In the genomic region with DNA sequence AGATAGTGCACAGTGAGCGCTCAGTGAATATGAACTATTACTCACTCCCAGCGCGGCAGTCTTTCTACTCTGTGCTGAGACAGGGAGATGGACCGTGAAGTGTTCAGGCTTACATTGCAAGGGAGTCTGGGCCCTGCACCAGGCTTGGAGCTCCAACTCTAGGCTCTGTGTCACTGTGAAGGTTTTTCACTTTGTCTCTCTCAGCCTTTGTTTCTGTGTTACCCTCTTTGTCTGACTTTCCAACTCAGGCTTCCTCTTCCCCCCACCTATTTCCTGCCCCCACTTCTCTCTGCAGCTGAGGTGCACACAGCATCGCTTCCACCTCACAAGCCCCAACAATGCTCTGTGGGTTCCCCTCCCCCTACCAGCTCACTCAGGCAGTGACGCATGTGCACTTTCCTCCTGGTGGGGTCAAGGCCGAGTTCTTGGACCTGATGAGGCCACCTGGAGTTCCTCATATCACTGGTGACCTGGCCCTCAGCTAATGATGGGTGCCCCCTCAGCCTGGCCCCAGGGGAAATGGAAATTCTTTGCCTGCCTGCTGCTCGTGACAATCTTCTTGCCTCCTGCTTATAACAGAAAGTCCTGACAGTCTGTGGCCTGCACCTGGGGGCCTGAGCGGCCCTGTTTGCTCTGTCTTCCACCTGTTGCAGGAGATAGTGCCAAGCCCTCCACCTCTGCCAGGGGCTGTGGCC, we compare ENCODE assay signal across 8 cellular contexts. TPM values are rescaled to one million over a fixed set of nuclear protein-coding genes. Genes with fewer than 3 reads are reported as not detected.
DNase-seq lines count a peak whose midpoint lies in the region; ATAC-seq and TF ChIP-seq lines count a peak whose summit lies in the region.

No MANE protein-coding gene starts in this region.

- H3K4me2 ChIP-seq in BLaER1 treated with 17β-estradiol and CSF1 and Interleukin-3, amounts not matched to agents 10 nM and 100 nM: peak overlapping the region; percentile 80 to 98 (median 94)

- H4K20me1 ChIP-seq in BLaER1 treated with 17β-estradiol and CSF1 and Interleukin-3, amounts not matched to agents 10 nM and 100 nM: peaks cover 0 to 16% (median 0%) of the 10 kb centered on the region in 11 experiments; a peak in 1 of 22 replicates

- peak overlapping the region in 8 of 11 experiments; percentile 40 to 80 (median 65); a peak in 16 of 22 replicates for H3K9ac ChIP-seq in BLaER1 treated with 17β-estradiol and CSF1 and Interleukin-3, amounts not matched to agents 10 nM and 100 nM

- H3K27ac Mint-ChIP-seq in activated CD8-positive, alpha-beta memory T cell treated with anti-CD3 and anti-CD28 coated beads, Interleukin-2, amount 10 ng/mL, durations not matched to agents 7 days and 5 days: peak overlapping the region; percentile 94

- H3K4me1 ChIP-seq in BLaER1 treated with 17β-estradiol and CSF1 and Interleukin-3, amounts not matched to agents 10 nM and 100 nM: peaks cover 75 to 98% (median 96%) of the 10 kb centered on the region in 10 experiments
- peaks cover 0 to 73% (median 63%) of the 10 kb centered on the region in 12 donors for H3K4me1 ChIP-seq in heart left ventricle

- H3K36me3 ChIP-seq in BLaER1 treated with 17β-estradiol and CSF1 and Interleukin-3, amounts not matched to agents 10 nM and 100 nM: no peaks in the 10 kb centered on the region
- no peaks in the 10 kb centered on the region for H3K36me3 ChIP-seq in heart left ventricle

- CTCF ChIA-PET in activated CD8-positive, alpha-beta memory T cell treated with anti-CD3 and anti-CD28 coated beads, Interleukin-2, amount 10 ng/mL, durations not matched to agents 7 days and 5 days (lab: Charles Lee): interaction anchor here (0.9 to 11.3 kb wide), 15 partner anchors 10 to 246 kb away, joined by 3 to 99 read pairs (median 14); partner anchors contain the start of genes CCDC28B, HDAC1 and MARCKSL1

- no peak for TF ChIP-seq CTCF in heart left ventricle (IDR thresholded peaks at IDR 0.05)

- no peak for TF ChIP-seq POLR2A in heart left ventricle (IDR thresholded peaks at IDR 0.05)

- H3K9me3 ChIP-seq in BLaER1 treated with 17β-estradiol and CSF1 and Interleukin-3, amounts not matched to agents 10 nM and 100 nM (replicated peaks in 1 of 11): no peaks in the 10 kb centered on the region
- no peaks in the 10 kb centered on the region for H3K9me3 ChIP-seq in heart left ventricle

- intact Hi-C loops in heart left ventricle (cut with DNase I): loop anchor here in 3 of 10 donors (2.0 to 10.0 kb wide), 3 partner anchors 41 to 65 kb away; partner anchors contain the start of gene HDAC1 (in 1 of the 3)

- 56 to 69% (median 60%) methylated on average over 9 of the region's 9 CpGs for WGBS in heart left ventricle, 4 donors

- ATAC-seq in GM21367 (IDR thresholded peaks at IDR 0.05; ENCODE audit: unreplicated experiment): peak; percentile 34
- ATAC-seq in activated CD8-positive, alpha-beta memory T cell treated with anti-CD3 and anti-CD28 coated beads, Interleukin-2, amount 10 ng/mL, durations not matched to agents 7 days and 5 days: peak; percentile 67
- peak; percentile 34 to 83 (median 69) for ATAC-seq in heart left ventricle

- H3K9me3 Mint-ChIP-seq in activated CD8-positive, alpha-beta memory T cell treated with anti-CD3 and anti-CD28 coated beads, Interleukin-2, amount 10 ng/mL, durations not matched to agents 7 days and 5 days (ENCODE audit: low read depth): no peaks in the 10 kb centered on the region

- H3K27me3 Mint-ChIP-seq in activated CD8-positive, alpha-beta memory T cell treated with anti-CD3 and anti-CD28 coated beads, Interleukin-2, amount 10 ng/mL, durations not matched to agents 7 days and 5 days: no peaks in the 10 kb centered on the region

- DNase-seq in KBM-7 (peak; percentile 74), heart left ventricle (peak; percentile 64 to 84 (median 78)), SIG-M5 treated with dmso at 0.1 percent for 504 hours (lab: John Stamatoyannopoulos, UW; ENCODE audit: unreplicated experiment) (no peak), NCI-H510A (lab: John Stamatoyannopoulos, UW) (no peak)
- peak; percentile 94 for DNase-seq in activated CD8-positive, alpha-beta memory T cell treated with anti-CD3 and anti-CD28 coated beads, Interleukin-2, amount 10 ng/mL, durations not matched to agents 7 days and 5 days
- peak; percentile 76 to 79 for DNase-seq in stimulated activated CD4-positive, alpha-beta T cell treated with anti-CD3 and anti-CD28 coated beads, Interleukin-2, amount 100 ng/mL, for 24 hours

- peak overlapping the region in 8 of 11 experiments; percentile 58 to 89 (median 79); a peak in 16 of 22 replicates for H3K27ac ChIP-seq in BLaER1 treated with 17β-estradiol and CSF1 and Interleukin-3, amounts not matched to agents 10 nM and 100 nM
- H3K27ac ChIP-seq in heart left ventricle: peak overlapping the region; percentile 49 to 95 (median 86)

- in situ Hi-C loops in KBM-7 (cut with MboI; ENCODE audit: low pct_unique_long_range_greater_than_20kb, low sequenced_read_pairs): no loop called here

- peak overlapping the region in 5 of 10 experiments; percentile 14 to 44 (median 25); a peak in 4 of 20 replicates for H3K4me3 ChIP-seq in BLaER1 treated with 17β-estradiol and CSF1 and Interleukin-3, amounts not matched to agents 10 nM and 100 nM
- H3K4me3 ChIP-seq in heart left ventricle: peak overlapping the region in 2 of 12 donors; percentile 14 to 58

- H3K36me3 Mint-ChIP-seq in activated CD8-positive, alpha-beta memory T cell treated with anti-CD3 and anti-CD28 coated beads, Interleukin-2, amount 10 ng/mL, durations not matched to agents 7 days and 5 days: peaks cover 32% of the 10 kb centered on the region

- peaks cover 54% of the 10 kb centered on the region for H3K4me1 Mint-ChIP-seq in activated CD8-positive, alpha-beta memory T cell treated with anti-CD3 and anti-CD28 coated beads, Interleukin-2, amount 10 ng/mL, durations not matched to agents 7 days and 5 days

- peak overlapping the region; percentile 97 for H3K4me3 Mint-ChIP-seq in activated CD8-positive, alpha-beta memory T cell treated with anti-CD3 and anti-CD28 coated beads, Interleukin-2, amount 10 ng/mL, durations not matched to agents 7 days and 5 days

- peaks cover 0 to 6% (median 0%) of the 10 kb centered on the region in 11 experiments; a peak in 1 of 22 replicates for H3K27me3 ChIP-seq in BLaER1 treated with 17β-estradiol and CSF1 and Interleukin-3, amounts not matched to agents 10 nM and 100 nM
- no peaks in the 10 kb centered on the region for H3K27me3 ChIP-seq in heart left ventricle

RNA-seq across cellular contexts. Expression of gene LCK, which starts 1.1 kb away (rescaled TPM):
- total RNA-seq in activated CD8-positive, alpha-beta memory T cell treated with anti-CD3 and anti-CD28 coated beads, Interleukin-2, amount 10 ng/mL, durations not matched to agents 7 days and 5 days: 100 to 1,000 TPM; 441 to 481 TPM
- total RNA-seq in heart left ventricle: 1 to 10 TPM in 2 of 9 donors, under 1 TPM in 4, not detected in 3; 0.37 to 7.6 (median 0.72) TPM
- under 1 TPM; 0.34 to 0.40 TPM for polyA plus RNA-seq in heart left ventricle

RNA-seq across cellular contexts. Expression of gene FAM167B, which starts 3.0 kb away (rescaled TPM):
- 1 to 10 TPM in 1 of 2 experiments, under 1 TPM in 1; 0.80 to 1.2 TPM for total RNA-seq in activated CD8-positive, alpha-beta memory T cell treated with anti-CD3 and anti-CD28 coated beads, Interleukin-2, amount 10 ng/mL, durations not matched to agents 7 days and 5 days
- total RNA-seq in heart left ventricle: 10 to 100 TPM in 1 of 9 donors, 1 to 10 TPM in 8; 2.0 to 13.7 (median 3.8) TPM
- polyA plus RNA-seq in heart left ventricle: 10 to 100 TPM in 1 of 2 donors, 1 to 10 TPM in 1; 7.7 to 14.1 TPM

RNA-seq across cellular contexts. Expression of gene EIF3I, which starts 27.8 kb away (rescaled TPM):
- total RNA-seq in activated CD8-positive, alpha-beta memory T cell treated with anti-CD3 and anti-CD28 coated beads, Interleukin-2, amount 10 ng/mL, durations not matched to agents 7 days and 5 days: 100 to 1,000 TPM; 162 to 227 TPM
- total RNA-seq in heart left ventricle: 100 to 1,000 TPM in 7 of 9 donors, 10 to 100 TPM in 2; 94.8 to 191 (median 119) TPM
- 100 to 1,000 TPM; 140 to 388 TPM for polyA plus RNA-seq in heart left ventricle

RNA-seq across cellular contexts. Expression of gene TMEM234, which starts 27.8 kb away (rescaled TPM):
- 10 to 100 TPM; 11.7 to 12.3 TPM for total RNA-seq in activated CD8-positive, alpha-beta memory T cell treated with anti-CD3 and anti-CD28 coated beads, Interleukin-2, amount 10 ng/mL, durations not matched to agents 7 days and 5 days
- total RNA-seq in heart left ventricle: 10 to 100 TPM in 6 of 9 donors, 1 to 10 TPM in 3; 8.8 to 19.8 (median 10.8) TPM
- polyA plus RNA-seq in heart left ventricle: 10 to 100 TPM in 1 of 2 donors, 1 to 10 TPM in 1; 7.7 to 19.4 TPM

RNA-seq across cellular contexts. Expression of gene DCDC2B, which starts 41.1 kb away (rescaled TPM):
- total RNA-seq in activated CD8-positive, alpha-beta memory T cell treated with anti-CD3 and anti-CD28 coated beads, Interleukin-2, amount 10 ng/mL, durations not matched to agents 7 days and 5 days: under 1 TPM in 1 of 2 experiments, not detected in 1; 0.16 TPM
- not detected for total RNA-seq in heart left ventricle
- not detected for polyA plus RNA-seq in heart left ventricle

Comparison
In these comparisons a context has a peak if more than half of its experiments do, and no peak if none do; other contexts are left out.
1. DNase-seq: peak in KBM-7 (single experiment), activated CD8-positive, alpha-beta memory T cell treated with anti-CD3 and anti-CD28 coated beads, Interleukin-2, amount 10 ng/mL, durations not matched to agents 7 days and 5 days (single experiment), heart left ventricle (5 of 5) and stimulated activated CD4-positive, alpha-beta T cell treated with anti-CD3 and anti-CD28 coated beads, Interleukin-2, amount 100 ng/mL, for 24 hours (2 of 2); none in SIG-M5 treated with dmso at 0.1 percent for 504 hours (single experiment) and NCI-H510A (single experiment).
2. RNA of gene LCK, which starts 1.1 kb away (total RNA-seq): 441 to 481 TPM in activated CD8-positive, alpha-beta memory T cell treated with anti-CD3 and anti-CD28 coated beads, Interleukin-2, amount 10 ng/mL, durations not matched to agents 7 days and 5 days; 0.37 to 7.6 TPM in heart left ventricle; every median in the first group is over 10 times any median in the second.
3. Peak in every context shown above with its lines, with median percentiles within 50 percentile points of each other: ATAC-seq.